In the genomic region with DNA sequence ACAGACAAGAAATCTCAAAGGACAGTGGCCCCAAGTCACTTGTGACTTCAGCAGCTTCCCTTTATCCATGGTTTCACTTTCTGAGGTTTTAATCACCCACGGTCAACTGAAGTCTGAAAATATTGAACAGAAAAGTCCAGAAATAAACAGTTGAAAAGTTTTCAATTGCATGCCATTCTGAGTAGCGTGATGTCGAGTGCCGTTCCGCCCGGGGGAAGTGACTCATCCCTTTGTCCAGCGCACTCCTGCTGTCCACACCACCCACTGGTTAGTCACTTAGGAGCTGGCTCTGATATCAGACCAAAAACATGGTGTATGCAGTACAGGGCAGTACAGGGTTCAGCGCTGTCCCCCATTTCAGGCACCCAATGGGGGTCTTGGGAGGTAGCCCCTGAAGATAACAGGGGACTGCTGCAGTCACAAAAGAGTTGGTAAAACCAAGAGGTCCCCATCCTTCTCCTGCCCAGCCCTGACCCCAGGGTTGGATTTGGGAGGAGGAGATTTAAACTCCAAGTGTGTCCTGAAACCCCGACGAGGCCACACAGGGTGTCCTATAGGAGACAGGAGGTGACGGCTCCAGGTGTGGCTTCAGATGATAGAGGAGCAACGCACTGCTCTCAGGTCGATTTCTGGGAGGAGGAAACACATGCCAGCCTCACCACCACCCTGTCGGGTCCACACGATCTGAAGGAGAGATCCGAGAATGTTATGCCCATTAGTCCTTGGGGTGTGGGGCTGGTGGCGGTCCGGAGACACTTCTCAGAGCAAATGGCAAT, we compare ENCODE assay signal across 11 cellular contexts.
A peak's percentile ranks its signal among the peaks of the same experiment; 100 is the strongest.
DNase-seq lines count a peak whose midpoint lies in the region; ATAC-seq, FAIRE-seq and TF ChIP-seq lines count a peak whose summit lies in the region.
"Had no signal": no experiment of that assay in that cellular context is flagged by ENCODE, and none has a peak within 500 bp of the region (broad histone marks: within the 10 kb centered on the region; RNA-seq: fewer than 3 reads in every experiment).

No MANE protein-coding gene starts in this region.

- H2AK5ac ChIP-seq in neuronal stem cell (ENCODE audit: low read depth, low read length), result no peak overlapping the region

- DNase-seq in Daoy (ENCODE audit: low read depth), result peak; percentile 92
- DNase-seq in NCI-H146 treated with DMSO at 0.1 percent for 48 hours (lab: John Stamatoyannopoulos, UW; ENCODE audit: unreplicated experiment), result peak; percentile 30
- peak; percentile 86 for DNase-seq in dedifferentiated amniotic fluid mesenchymal stem cell (ENCODE audit: extremely low spot score)
- DNase-seq in neuronal stem cell (ENCODE audit: low spot score), result no peak
- no peak for DNase-seq in GM19239 (ENCODE audit: insufficient read length, low spot score)
- no peak for DNase-seq in lower leg skin (ENCODE audit: low spot score in 2 of 2)
- no peak for DNase-seq in hepatocyte (ENCODE audit: low spot score)
- DNase-seq: activated CD8-positive, alpha-beta T cell treated with anti-CD3 and anti-CD28 coated beads, Interleukin-2, amount 10 ng/mL, durations not matched to agents 7 days and 5 days; amygdala; stimulated activated naive B cell treated with anti-CD40 and anti-IgM and Interleukin-4, amounts not matched to agents 10 μg/mL and 1 μg/mL and 100 μg/mL, for 72 hours had no signal

- H3K36me3 ChIP-seq in neuronal stem cell (replicated peaks in 1 of 2; ENCODE audit: control insufficient read depth in 2 of 2, insufficient read depth in 2 of 2, low read length in 2 of 2) (peaks cover 0 to 4% of the 10 kb centered on the region in 2 donors), hepatocyte (replicated peaks; ENCODE audit: insufficient read depth, low read depth) (no peaks in the 10 kb centered on the region)

- H3K4me3 ChIP-seq in neuronal stem cell (ENCODE audit: low read length in 2 of 2) (no peak overlapping the region), lower leg skin (ENCODE audit: low read depth, poor library complexity, severe bottlenecking) (no peak overlapping the region), hepatocyte (no peak overlapping the region)

- WGBS in neuronal stem cell (ENCODE audit: extremely low coverage in 2 of 2, insufficient read length in 2 of 2, insufficient replicate concordance in 1 of 2), 2 donors, result no CpG with 5 or more reads among the region's 18 CpGs
- 77% methylated on average over 18 of the region's 18 CpGs for WGBS in lower leg skin, 2 donors
- 94% methylated on average over 18 of the region's 18 CpGs for WGBS in hepatocyte (ENCODE audit: low lambda C conversion rate, missing lambda C conversion rate)

- H3K9ac ChIP-seq in neuronal stem cell (ENCODE audit: low read depth, low read length, poor library complexity), result no peak overlapping the region

- H2BK15ac ChIP-seq in neuronal stem cell (ENCODE audit: low read length), result no peak overlapping the region

- H3K27me3 ChIP-seq in neuronal stem cell (ENCODE audit: control insufficient read depth in 3 of 3, insufficient read depth in 3 of 3, low read depth in 1 of 3, low read length in 3 of 3) (no peaks in the 10 kb centered on the region), hepatocyte (no peaks in the 10 kb centered on the region)

- TF ChIP-seq CTCF in lower leg skin (IDR thresholded peaks at IDR 0.05) (no peak), hepatocyte (IDR thresholded peaks at IDR 0.05; ENCODE audit: poor library complexity) (no peak)

- H3K4me1 ChIP-seq in neuronal stem cell (ENCODE audit: control insufficient read depth in 2 of 2, insufficient read depth in 1 of 2, low read depth in 1 of 2, low read length in 2 of 2), result peaks cover 0 to 2% of the 10 kb centered on the region in 2 donors
- H3K4me1 ChIP-seq in hepatocyte (ENCODE audit: insufficient read depth), result no peaks in the 10 kb centered on the region

- H3K9me2 ChIP-seq in hepatocyte (replicated peaks; ENCODE audit: insufficient read depth), result no peaks in the 10 kb centered on the region

- H2BK12ac ChIP-seq in neuronal stem cell (ENCODE audit: low read length), result no peak overlapping the region

- H3K4ac ChIP-seq in neuronal stem cell (ENCODE audit: low read length), result no peak overlapping the region

- intact Hi-C loops in lower leg skin (cut with DNase I; ENCODE audit: low total_unique reads), result no loop called here

- H3K9me3 ChIP-seq in neuronal stem cell (replicated peaks in 1 of 2; ENCODE audit: control insufficient read depth in 2 of 2, insufficient read depth in 1 of 2, low read depth in 1 of 2, low read length in 2 of 2) (peaks cover 16 to 26% of the 10 kb centered on the region in 2 donors), hepatocyte (ENCODE audit: low read depth) (peaks cover under 1% of the 10 kb centered on the region)

- no peaks in the 10 kb centered on the region for H4K20me1 ChIP-seq in hepatocyte (ENCODE audit: insufficient read depth, poor library complexity, severe bottlenecking)

- H2BK5ac ChIP-seq in neuronal stem cell (ENCODE audit: low read length), result no peak overlapping the region

- H2AFZ ChIP-seq in neuronal stem cell (ENCODE audit: low read length), result peak overlapping the region; percentile 58
- H2AFZ ChIP-seq in hepatocyte, result no peak overlapping the region

- FAIRE-seq in GM19239 (lab: Jason Lieb, UNC), result no peak

- TF ChIP-seq POLR2A in lower leg skin (IDR thresholded peaks at IDR 0.05), result no peak

- no peak for ATAC-seq in HG03139 (IDR thresholded peaks at IDR 0.05; ENCODE audit: unreplicated experiment)
- ATAC-seq: activated CD8-positive, alpha-beta T cell treated with anti-CD3 and anti-CD28 coated beads, Interleukin-2, amount 10 ng/mL, durations not matched to agents 7 days and 5 days; stimulated activated naive B cell treated with anti-CD40 and anti-IgM and Interleukin-4, amounts not matched to agents 10 μg/mL and 1 μg/mL and 100 μg/mL, for 72 hours had no signal

- H4K91ac ChIP-seq in neuronal stem cell (ENCODE audit: low read depth, low read length, poor library complexity), result no peak overlapping the region

- H3K79me1 ChIP-seq in neuronal stem cell (ENCODE audit: low read depth, low read length), result peaks cover 3% of the 10 kb centered on the region

- no peak overlapping the region for H3K14ac ChIP-seq in neuronal stem cell (ENCODE audit: low read length)

- H3K4me2 ChIP-seq in neuronal stem cell (ENCODE audit: insufficient read depth, low read length, poor library complexity, severe bottlenecking), result no peak overlapping the region
- no peak overlapping the region for H3K4me2 ChIP-seq in hepatocyte

- peak overlapping the region; percentile 35 for H2BK120ac ChIP-seq in neuronal stem cell (ENCODE audit: low read depth, low read length)

- H3K18ac ChIP-seq in neuronal stem cell (ENCODE audit: low read length), result no peak overlapping the region

- no peak overlapping the region for H3K23ac ChIP-seq in neuronal stem cell (ENCODE audit: low read depth, low read length, poor library complexity)

- H3K79me2 ChIP-seq in hepatocyte, result no peaks in the 10 kb centered on the region

- no peak overlapping the region for H3K27ac ChIP-seq in neuronal stem cell (replicated peaks; ENCODE audit: low read length)
- H3K27ac ChIP-seq in hepatocyte, result no peak overlapping the region

- H4K8ac ChIP-seq in neuronal stem cell (ENCODE audit: low read depth, low read length), result no peak overlapping the region

Comparison
In these comparisons a context has a peak if more than half of its experiments do, and no peak if none do; other contexts are left out.
1. DNase-seq: peak in Daoy (single experiment), NCI-H146 treated with DMSO at 0.1 percent for 48 hours (single experiment) and dedifferentiated amniotic fluid mesenchymal stem cell (single experiment); none in neuronal stem cell (single experiment), GM19239 (single experiment), lower leg skin (0 of 2) and hepatocyte (single experiment).